25 cellular contexts compared by ENCODE assay signal in the genomic region with DNA sequence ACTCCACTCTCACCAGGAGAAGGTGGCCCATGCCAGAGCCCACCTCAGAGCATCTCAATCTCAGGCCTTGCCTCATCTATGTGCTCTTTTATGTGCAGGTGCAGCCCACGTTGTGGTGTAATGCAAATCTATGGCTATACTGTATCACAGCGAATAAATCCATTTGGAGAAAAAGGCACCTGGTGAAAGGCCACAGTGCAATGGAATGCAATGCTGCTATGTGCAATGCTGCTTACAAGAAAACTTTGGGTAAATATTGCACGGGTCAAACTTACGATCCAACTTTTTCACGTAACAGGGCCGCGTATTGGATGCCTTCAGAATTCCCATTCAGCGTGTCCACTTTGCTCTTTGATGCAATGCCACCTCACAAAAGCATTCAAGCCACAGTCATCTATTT. TPM values are rescaled to one million over a fixed set of nuclear protein-coding genes. Genes with fewer than 3 reads are reported as not detected.
DNase-seq lines count a peak whose midpoint lies in the region; ATAC-seq, FAIRE-seq and TF ChIP-seq lines count a peak whose summit lies in the region.
"Had no signal": no experiment of that assay in that cellular context is flagged by ENCODE, and none has a peak within 500 bp of the region (broad histone marks: within the 10 kb centered on the region; RNA-seq: fewer than 3 reads in every experiment).

No MANE protein-coding gene starts in this region.

- no peak for TF ChIP-seq POLR2A in A549 (IDR thresholded peaks at IDR 0.05; ENCODE audit: low read length)

- H3K27ac Mint-ChIP-seq in nephron, result peak overlapping the region; percentile 89 to 93 (median 91)
- H3K27ac Mint-ChIP-seq in naive thymus-derived CD4-positive, alpha-beta T cell, result no peak overlapping the region
- no peak overlapping the region for H3K27ac Mint-ChIP-seq in activated naive CD8-positive, alpha-beta T cell treated with anti-CD3 and anti-CD28 coated beads, Interleukin-2, amount 50 U/mL, for 24 hours
- H3K27ac Mint-ChIP-seq: CD4-positive, CD25-positive, alpha-beta regulatory T cell; H9 had no signal

- H3K9me2 ChIP-seq in PC-3 (replicated peaks; ENCODE audit: low read length), result no peaks in the 10 kb centered on the region

- peaks cover 23% of the 10 kb centered on the region for H3K4me1 Mint-ChIP-seq in nephron
- H3K4me1 Mint-ChIP-seq in naive thymus-derived CD4-positive, alpha-beta T cell, result peaks cover 0 to 19% (median 14%) of the 10 kb centered on the region in 7 donors
- H3K4me1 Mint-ChIP-seq in activated naive CD8-positive, alpha-beta T cell treated with anti-CD3 and anti-CD28 coated beads, Interleukin-2, amount 50 U/mL, for 24 hours, result peaks cover 10% of the 10 kb centered on the region
- H3K4me1 Mint-ChIP-seq: CD4-positive, CD25-positive, alpha-beta regulatory T cell had no signal

- H3K27ac ChIP-seq in A549 (peak overlapping the region in 1 of 2 experiments; percentile 73; a peak in 2 of 6 replicates), PC-3 (ENCODE audit: low read length) (no peak overlapping the region), layer of hippocampus (ENCODE audit: low read depth, low read length) (peak overlapping the region; percentile 42)
- H3K27ac ChIP-seq in naive thymus-derived CD4-positive, alpha-beta T cell (ENCODE audit: low read depth, low read length), result no peak overlapping the region
- H3K27ac ChIP-seq: BLaER1, GM23248, PC-9 had no signal

- H3K36me3 Mint-ChIP-seq in nephron (ENCODE audit: low read depth), result no peaks in the 10 kb centered on the region
- no peaks in the 10 kb centered on the region for H3K36me3 Mint-ChIP-seq in naive thymus-derived CD4-positive, alpha-beta T cell
- no peaks in the 10 kb centered on the region for H3K36me3 Mint-ChIP-seq in activated naive CD8-positive, alpha-beta T cell treated with anti-CD3 and anti-CD28 coated beads, Interleukin-2, amount 50 U/mL, for 24 hours (ENCODE audit: low read depth)
- H3K36me3 Mint-ChIP-seq: CD4-positive, CD25-positive, alpha-beta regulatory T cell had no signal

- H3K27me3 ChIP-seq in PC-3 (ENCODE audit: low read length) (no peaks in the 10 kb centered on the region), layer of hippocampus (ENCODE audit: control insufficient read depth, insufficient read depth, low read length) (no peaks in the 10 kb centered on the region)
- H3K27me3 ChIP-seq in naive thymus-derived CD4-positive, alpha-beta T cell (ENCODE audit: control insufficient read depth in 2 of 2, insufficient read depth in 2 of 2, low read length in 2 of 2), result no peaks in the 10 kb centered on the region
- H3K27me3 ChIP-seq: BLaER1 had no signal

- 57% methylated on average over 8 of the region's 8 CpGs for WGBS in A549 (ENCODE audit: missing lambda C conversion rate)

- TF ChIP-seq CTCF in A549 (IDR thresholded peaks at IDR 0.05) (no peak), PC-3 (conservative IDR thresholded peaks at IDR 0.05; ENCODE audit: low read depth, low read length) (no peak), nephron (IDR thresholded peaks at IDR 0.05; ENCODE audit: unreplicated experiment in 3 of 3) (no peak)

- no peak for TF ChIP-seq RAD21 in A549 (conservative IDR thresholded peaks at IDR 0.05 in 1 of 2, IDR thresholded peaks at IDR 0.05 in 1 of 2)

- CTCF ChIA-PET in A549 (lab: Yijun Ruan, JAX) (interaction anchor here (1.0 kb wide), 1 partner anchor 20 kb away, joined by 4 read pairs; no protein-coding TSS in a partner anchor), PC-3 (lab: Charles Lee) (no interaction called here)
- CTCF ChIA-PET in naive thymus-derived CD4-positive, alpha-beta T cell (lab: Charles Lee), result interaction anchor here (0.6 to 1.4 kb wide), 3 partner anchors 10 to 263 kb away, joined by 3 to 8 read pairs (median 3); no protein-coding TSS in a partner anchor

- H3K9me3 ChIP-seq in A549 (no peaks in the 10 kb centered on the region), PC-3 (ENCODE audit: low read length) (no peaks in the 10 kb centered on the region)
- no peaks in the 10 kb centered on the region for H3K9me3 ChIP-seq in naive thymus-derived CD4-positive, alpha-beta T cell (ENCODE audit: control insufficient read depth in 2 of 3, low read length in 3 of 3)
- H3K9me3 ChIP-seq: BLaER1 had no signal

- FAIRE-seq in A549 (lab: Jason Lieb, UNC), result no peak
- FAIRE-seq: D721Med had no signal

- no peak overlapping the region for H2AFZ ChIP-seq in PC-3 (ENCODE audit: low read length)
- H2AFZ ChIP-seq: GM23248, PC-9 had no signal

- no peaks in the 10 kb centered on the region for H3K36me3 ChIP-seq in PC-3 (ENCODE audit: low read depth, low read length)
- no peaks in the 10 kb centered on the region for H3K36me3 ChIP-seq in naive thymus-derived CD4-positive, alpha-beta T cell (ENCODE audit: control insufficient read depth in 2 of 3, insufficient read depth in 3 of 3, low read length in 3 of 3)
- H3K36me3 ChIP-seq: BLaER1 had no signal

- no TSS peak for BruUV-seq in PC-3 (replicated peaks; lab: Mats Ljungman, UMichigan)

- H3K4me2 ChIP-seq in A549 (peak overlapping the region; percentile 74), PC-3 (ENCODE audit: low read length) (no peak overlapping the region)
- H3K4me2 ChIP-seq: BLaER1, PC-9 had no signal

- H3K4me1 ChIP-seq in A549 (peaks cover 65% of the 10 kb centered on the region), PC-3 (ENCODE audit: insufficient read depth, low read length) (no peaks in the 10 kb centered on the region)
- no peaks in the 10 kb centered on the region for H3K4me1 ChIP-seq in naive thymus-derived CD4-positive, alpha-beta T cell (ENCODE audit: control insufficient read depth in 2 of 2, insufficient read depth in 2 of 2, low read length in 2 of 2)

- no peak overlapping the region for H3K4me3 ChIP-seq in A549
- no peak overlapping the region for H3K4me3 ChIP-seq in PC-3 (ENCODE audit: low read length)
- no peak overlapping the region for H3K4me3 ChIP-seq in naive thymus-derived CD4-positive, alpha-beta T cell (ENCODE audit: low read length)
- H3K4me3 ChIP-seq: BLaER1, GM23248, PC-9 had no signal

- DNase-seq in A549 (ENCODE audit: low read depth in 1 of 2, low spot score in 1 of 2), result no peak
- DNase-seq in PC-3, result no peak
- no peak for DNase-seq in naive thymus-derived CD4-positive, alpha-beta T cell
- no peak for DNase-seq in activated naive CD8-positive, alpha-beta T cell treated with anti-CD3 and anti-CD28 coated beads, Interleukin-2, amount 50 U/mL, for 24 hours
- DNase-seq in NCI-H82 (lab: John Stamatoyannopoulos, UW), result no peak
- DNase-seq: 8988T; CD4-positive, CD25-positive, alpha-beta regulatory T cell; GM23248; H9; Karpas-422; NCI-H1092; NCI-H1417 treated with DMSO at 0.1 percent for 48 hours; NCI-H1694 treated with DMSO at 0.1 percent for 48 hours; NCI-H2081; NCI-H226; NCI-H510A; NCI-H748 treated with DMSO at 0.1 percent for 48 hours; NK-92 treated with Interleukin-12 subunit alpha and Interleukin-12 subunit beta, amount 100 ng/mL, for 24 hours; PC-9 had no signal

- H3K27me3 Mint-ChIP-seq in nephron (ENCODE audit: low read depth), result peaks cover 18% of the 10 kb centered on the region
- H3K27me3 Mint-ChIP-seq in naive thymus-derived CD4-positive, alpha-beta T cell, result peaks cover 0 to 15% (median 0%) of the 10 kb centered on the region in 5 donors
- H3K27me3 Mint-ChIP-seq in activated naive CD8-positive, alpha-beta T cell treated with anti-CD3 and anti-CD28 coated beads, Interleukin-2, amount 50 U/mL, for 24 hours, result no peaks in the 10 kb centered on the region

- POLR2A ChIA-PET in A549 (lab: Yijun Ruan, JAX) (interaction anchor here (1.5 kb wide), 1 partner anchor 13 kb away, joined by 3 read pairs; no protein-coding TSS in a partner anchor), PC-3 (lab: Charles Lee; ENCODE audit: unreplicated experiment) (no interaction called here)
- POLR2A ChIA-PET in naive thymus-derived CD4-positive, alpha-beta T cell (lab: Charles Lee), result interaction anchor here (1.8 to 4.0 kb wide), 3 partner anchors 11 to 19 kb away, joined by 7 to 32 read pairs (median 15); a partner anchor contains a TSS

- H3K9me3 Mint-ChIP-seq in nephron, result no peaks in the 10 kb centered on the region
- H3K9me3 Mint-ChIP-seq in naive thymus-derived CD4-positive, alpha-beta T cell, result no peaks in the 10 kb centered on the region
- H3K9me3 Mint-ChIP-seq in activated naive CD8-positive, alpha-beta T cell treated with anti-CD3 and anti-CD28 coated beads, Interleukin-2, amount 50 U/mL, for 24 hours, result no peaks in the 10 kb centered on the region
- H3K9me3 Mint-ChIP-seq: CD4-positive, CD25-positive, alpha-beta regulatory T cell; H9 had no signal

- no peaks in the 10 kb centered on the region for H3K79me2 ChIP-seq in PC-3 (ENCODE audit: low read length)

- no peaks in the 10 kb centered on the region for H3F3A ChIP-seq in PC-3 (ENCODE audit: low read length, unreplicated experiment)

- no peak overlapping the region for H3K4me3 Mint-ChIP-seq in nephron
- no peak overlapping the region for H3K4me3 Mint-ChIP-seq in naive thymus-derived CD4-positive, alpha-beta T cell
- H3K4me3 Mint-ChIP-seq in activated naive CD8-positive, alpha-beta T cell treated with anti-CD3 and anti-CD28 coated beads, Interleukin-2, amount 50 U/mL, for 24 hours, result no peak overlapping the region
- H3K4me3 Mint-ChIP-seq: CD4-positive, CD25-positive, alpha-beta regulatory T cell; H9 had no signal

- no peak overlapping the region for H3K9ac ChIP-seq in PC-3 (ENCODE audit: low read length)
- H3K9ac ChIP-seq: BLaER1, GM23248 had no signal

- 0 out of 6 replicates have a peak, but pooled peaks of 1 of the 2 experiments have one; percentile 12 for ATAC-seq in A549
- ATAC-seq in PC-3, result 0 out of 2 replicates have a peak, but pooled peaks have one; percentile 11
- ATAC-seq in naive thymus-derived CD4-positive, alpha-beta T cell, result no peak
- no peak for ATAC-seq in activated naive CD8-positive, alpha-beta T cell treated with anti-CD3 and anti-CD28 coated beads, Interleukin-2, amount 50 U/mL, for 24 hours
- ATAC-seq in GM21381 (IDR thresholded peaks at IDR 0.05; ENCODE audit: unreplicated experiment), result no peak
- ATAC-seq: Right ventricle myocardium inferior had no signal

- intact Hi-C loops in PC-3 (cut with micrococcal nuclease), result no loop called here
- intact Hi-C loops in naive thymus-derived CD4-positive, alpha-beta T cell (cut with micrococcal nuclease), result no loop called here

- no peak for TF ChIP-seq EP300 in A549 (IDR thresholded peaks at IDR 0.05)

- H4K20me1 ChIP-seq in PC-3 (ENCODE audit: low read length), result no peaks in the 10 kb centered on the region
- H4K20me1 ChIP-seq: BLaER1 had no signal

TF ChIP-seq in A549, 52 proteins besides CTCF, POLR2A, EP300 and RAD21 (continues in another document):
- TF ChIP-seq MAZ (IDR thresholded peaks at IDR 0.05; ENCODE audit: borderline replicate concordance, low read depth, low read length) (no peak), BHLHE40 (IDR thresholded peaks at IDR 0.05; ENCODE audit: low read depth, low read length) (no peak), RCOR1 (IDR thresholded peaks at IDR 0.05; ENCODE audit: low read depth, low read length) (no peak)

RNA-seq across cellular contexts. Expression of a gene that starts 13.5 kb away (rescaled TPM):
- polyA plus RNA-seq in A549 (2011; rRNA removed) (9.1 and 9.9 TPM in 2 replicates), A549 (2017; fragmentation: RNase III; extraction: RNeasy Plus Mini Kit Qiagen cat#74134 plus additional on column Dnase treatment) (9.3 to 10.0 TPM (median 9.7 TPM) in 3 replicates)
- 6.1 and 7.1 TPM in 2 replicates for polyA plus RNA-seq in A549 (2012; cell fraction: cytosol; rRNA removed)
- 8.5 and 11.8 TPM in 2 replicates for polyA plus RNA-seq in A549 (2012; cell fraction: nucleus; rRNA removed)
- 8.5 and 8.8 TPM in 2 replicates for polyA minus RNA-seq in A549 (2011; rRNA and poly(A)+ RNA removed)
- total RNA-seq in PC-3 (2014; rRNA removed), result 16.8 and 18.4 TPM in 2 replicates
- 10 to 100 TPM; 15.5 to 90.7 (median 50.5) TPM for total RNA-seq in naive thymus-derived CD4-positive, alpha-beta T cell
- 1 to 10 TPM; 3.6 to 3.9 TPM for polyA plus RNA-seq in naive thymus-derived CD4-positive, alpha-beta T cell

Comparison
In these comparisons a context has a peak if more than half of its experiments do, and no peak if none do; other contexts are left out.
1. H3K27ac Mint-ChIP-seq: peak in nephron (3 of 3); none in naive thymus-derived CD4-positive, alpha-beta T cell (0 of 9) and activated naive CD8-positive, alpha-beta T cell treated with anti-CD3 and anti-CD28 coated beads, Interleukin-2, amount 50 U/mL, for 24 hours (single experiment).